19 cellular contexts compared by ENCODE assay signal in the genomic region with DNA sequence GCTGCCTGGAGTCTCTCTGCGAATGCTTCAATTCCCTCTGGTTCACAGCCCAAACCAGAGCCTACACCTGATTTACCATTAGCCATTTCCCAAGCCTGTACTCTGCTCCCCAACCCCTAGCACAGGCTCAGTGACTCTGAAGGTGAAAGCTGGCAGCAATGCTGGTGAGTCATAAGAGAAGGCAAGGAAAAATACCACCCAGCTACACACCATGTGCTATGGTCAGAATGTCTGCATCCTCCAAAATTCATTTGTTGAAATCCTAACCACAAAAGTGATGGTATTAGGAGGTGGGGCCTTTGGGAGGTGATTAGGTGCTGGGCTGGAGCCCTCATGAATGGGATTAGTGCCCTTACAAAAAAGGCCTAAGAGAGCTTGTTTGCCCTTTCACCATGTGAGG.
DNase-seq lines count a peak whose midpoint lies in the region; ATAC-seq and TF ChIP-seq lines count a peak whose summit lies in the region.
"Had no signal": no experiment of that assay in that cellular context is flagged by ENCODE, and none has a peak within 500 bp of the region (broad histone marks: within the 10 kb centered on the region; RNA-seq: fewer than 3 reads in every experiment).

No MANE protein-coding gene starts in this region.

- CTCF ChIA-PET in RWPE1 (lab: Yijun Ruan, JAX), result no interaction called here

- intact Hi-C loops in sciatic nerve (cut with DNase I), result no loop called here

- H3K27ac ChIP-seq in RWPE1 (peak overlapping the region; percentile 71), epithelial cell of prostate (peak overlapping the region; percentile 83)
- H3K27ac ChIP-seq: gastroesophageal sphincter, KMS-11, lower lobe of right lung, uterus had no signal

- H3K4me1 ChIP-seq in HAP-1, result no peaks in the 10 kb centered on the region
- H3K4me1 ChIP-seq: gastroesophageal sphincter, lower lobe of right lung, uterus had no signal

- ATAC-seq in omental fat pad (ENCODE audit: low FRiP score), result peak; percentile 67
- ATAC-seq in sciatic nerve, result no peak
- ATAC-seq: gastroesophageal sphincter, lower lobe of right lung had no signal

- peak; percentile 67 for DNase-seq in EL
- DNase-seq in RWPE1 (ENCODE audit: low spot score), result peak; percentile 68
- no peak for DNase-seq in epithelial cell of prostate (ENCODE audit: low read depth, low spot score)
- no peak for DNase-seq in omental fat pad (ENCODE audit: low spot score)
- no peak for DNase-seq in sciatic nerve (ENCODE audit: low spot score)
- DNase-seq in HAP-1 (ENCODE audit: low spot score in 2 of 2), result no peak
- no peak for DNase-seq in activated naive CD4-positive, alpha-beta T cell treated with anti-CD3 and anti-CD28 coated beads, Interleukin-2, amount 50 U/mL, for 16 hours
- DNase-seq in NCI-H1092 treated with DMSO at 0.1 percent for 48 hours (lab: John Stamatoyannopoulos, UW), result no peak
- DNase-seq: activated CD4-positive, alpha-beta T cell treated with anti-CD3 and anti-CD28 coated beads for 1 hour; activated naive CD4-positive, alpha-beta T cell; lower lobe of right lung; naive B cell; NCI-H1417 treated with DMSO at 0.1 percent for 48 hours; NCI-H510A; stimulated activated CD4-positive, alpha-beta T cell treated with anti-CD3 and anti-CD28 coated beads, Interleukin-12 subunit alpha, Interleukin-12 subunit beta, amount 100 ng/mL, for 4 hours; stimulated activated naive CD4-positive, alpha-beta T cell treated with Interleukin-2 at 50 U/mL for 16 hours; uterus had no signal

- H3K9me3 ChIP-seq in HAP-1, result no peaks in the 10 kb centered on the region
- H3K9me3 ChIP-seq: gastroesophageal sphincter, lower lobe of right lung, uterus had no signal

- no peaks in the 10 kb centered on the region for H3K36me3 ChIP-seq in HAP-1 (replicated peaks)
- H3K36me3 ChIP-seq: gastroesophageal sphincter, lower lobe of right lung, uterus had no signal

- POLR2A ChIA-PET in RWPE1 (lab: Yijun Ruan, JAX; ENCODE audit: low non-redundant PET), result no interaction called here

- H3K4me3 ChIP-seq in HAP-1, result no peak overlapping the region
- H3K4me3 ChIP-seq: gastroesophageal sphincter, lower lobe of right lung, uterus had no signal

- H3K27me3 ChIP-seq in HAP-1 (ENCODE audit: low read depth), result peaks cover 3% of the 10 kb centered on the region
- H3K27me3 ChIP-seq: gastroesophageal sphincter, uterus had no signal

- in situ Hi-C loops in HAP-1 (cut with MboI; ENCODE audit: low sequenced_read_pairs), result no loop called here

- TF ChIP-seq CTCF in RWPE1 (conservative IDR thresholded peaks at IDR 0.05; ENCODE audit: low read depth) (no peak), omental fat pad (IDR thresholded peaks at IDR 0.05) (no peak)

Comparison
In these comparisons a context has a peak if more than half of its experiments do, and no peak if none do; other contexts are left out.
1. DNase-seq: peak in EL (single experiment) and RWPE1 (single experiment); none in epithelial cell of prostate (single experiment), omental fat pad (single experiment), sciatic nerve (single experiment), HAP-1 (0 of 2), activated naive CD4-positive, alpha-beta T cell treated with anti-CD3 and anti-CD28 coated beads, Interleukin-2, amount 50 U/mL, for 16 hours (single experiment) and NCI-H1092 treated with DMSO at 0.1 percent for 48 hours (single experiment).